9 cellular contexts compared by ENCODE assay signal in genomic region chr3:5022966-5023776, GRCh38. TPM values are rescaled to one million over a fixed set of nuclear protein-coding genes. Genes with fewer than 3 reads are reported as not detected.
DNase-seq lines count a peak whose midpoint lies in the region; ATAC-seq, FAIRE-seq and TF ChIP-seq lines count a peak whose summit lies in the region.
"Had no signal": no experiment of that assay in that cellular context is flagged by ENCODE, and none has a peak within 500 bp of the region (broad histone marks: within the 10 kb centered on the region; RNA-seq: fewer than 3 reads in every experiment).

No MANE protein-coding gene starts in this region.

- DNase-seq in A549 (ENCODE audit: low read depth in 1 of 2, low spot score in 1 of 2), result peak; percentile 93 to 99
- DNase-seq in brain microvascular endothelial cell, result peak; percentile 99
- no peak for DNase-seq in lower lobe of right lung
- DNase-seq in SKM-1 treated with dmso at 0.1 percent for 144 hours (lab: John Stamatoyannopoulos, UW; ENCODE audit: unreplicated experiment), result no peak
- no peak for DNase-seq in DMS114 treated with DMSO at 0.1 percent for 48 hours (lab: John Stamatoyannopoulos, UW; ENCODE audit: unreplicated experiment)

- TF ChIP-seq RAD21 in A549 (conservative IDR thresholded peaks at IDR 0.05 in 1 of 2, IDR thresholded peaks at IDR 0.05 in 1 of 2), result peak; percentile 40 to 60; a peak in 4 of 5 replicates

- H3K27ac ChIP-seq in A549, result peak overlapping the region; percentile 94 to 98
- no peak overlapping the region; the same call in 1 of the 2 replicates for H3K27ac ChIP-seq in HEK293 (ENCODE audit: extremely low read depth, low read depth, low read length)
- H3K27ac ChIP-seq in brain microvascular endothelial cell, result peak overlapping the region; percentile 96
- no peak overlapping the region for H3K27ac ChIP-seq in lower lobe of right lung

- peak overlapping the region; percentile 61 for H3K4me2 ChIP-seq in A549

- H3K9me3 ChIP-seq in A549, result no peaks in the 10 kb centered on the region
- H3K9me3 ChIP-seq in HEK293 (ENCODE audit: control insufficient read depth, insufficient read depth, low read depth, low read length), result no peaks in the 10 kb centered on the region
- no peaks in the 10 kb centered on the region for H3K9me3 ChIP-seq in lower lobe of right lung

- no peak overlapping the region for H3K4me3 ChIP-seq in A549
- H3K4me3 ChIP-seq in HEK293 (ENCODE audit: low read depth, low read length), result no peak overlapping the region
- H3K4me3 ChIP-seq in brain microvascular endothelial cell (ENCODE audit: low read depth, low read length), result no peak overlapping the region
- H3K4me3 ChIP-seq in lower lobe of right lung, result no peak overlapping the region

- no peak for TF ChIP-seq CTCF in A549 (IDR thresholded peaks at IDR 0.05)
- TF ChIP-seq CTCF in HEK293 (tag by site-specific recombination; IDR thresholded peaks at IDR 0.05), result no peak
- TF ChIP-seq CTCF in brain microvascular endothelial cell (IDR thresholded peaks at IDR 0.05; ENCODE audit: low read depth, low read length, missing control alignments), result no peak
- no peak for TF ChIP-seq CTCF in lower lobe of right lung (IDR thresholded peaks at IDR 0.05)

- peak; percentile 7 for FAIRE-seq in A549 (lab: Jason Lieb, UNC)
- FAIRE-seq: GM18507 had no signal

- 2% methylated on average over 15 of the region's 15 CpGs for WGBS in A549 (ENCODE audit: missing lambda C conversion rate)

- H3K27me3 ChIP-seq in brain microvascular endothelial cell (replicated peaks) (no peaks in the 10 kb centered on the region), lower lobe of right lung (ENCODE audit: low read depth) (no peaks in the 10 kb centered on the region)

- POLR2A ChIA-PET in A549 (lab: Yijun Ruan, JAX), result interaction anchor here (0.7 to 7.5 kb wide), 7 partner anchors 10 to 312 kb away, joined by 3 to 367 read pairs (median 3); partner anchors contain the start of gene BHLHE40
- POLR2A ChIA-PET in HEK293 (lab: Yijun Ruan, JAX), result interaction anchor here (0.9 to 8.3 kb wide), 6 partner anchors 10 to 239 kb away, joined by 3 to 332 read pairs (median 9); partner anchors contain the start of gene BHLHE40

- intact Hi-C loops in lower lobe of right lung (cut with DNase I), result no loop called here

- H3K36me3 ChIP-seq in HEK293 (ENCODE audit: control insufficient read depth in 2 of 2, insufficient read depth in 1 of 2, low read length in 2 of 2), result no peaks in the 10 kb centered on the region
- H3K36me3 ChIP-seq in brain microvascular endothelial cell (replicated peaks), result no peaks in the 10 kb centered on the region
- no peaks in the 10 kb centered on the region for H3K36me3 ChIP-seq in lower lobe of right lung

- ATAC-seq in A549, result peak; percentile 70 to 73
- ATAC-seq in lower lobe of right lung, result peak; percentile 24 to 55
- ATAC-seq in GM19397 (IDR thresholded peaks at IDR 0.05; ENCODE audit: unreplicated experiment), result no peak
- ATAC-seq in GM21786 (IDR thresholded peaks at IDR 0.05; ENCODE audit: unreplicated experiment), result no peak

- TF ChIP-seq POLR2A in A549 (IDR thresholded peaks at IDR 0.05; ENCODE audit: low read length), result no peak

- in situ Hi-C loops in brain microvascular endothelial cell (cut with HindIII; ENCODE audit: low pct_ligation_motif_present, low sequenced_read_pairs), result no loop called here

- peak; percentile 97; a peak in 4 of 5 replicates for TF ChIP-seq EP300 in A549 (IDR thresholded peaks at IDR 0.05)

- CTCF ChIA-PET in A549 (lab: Yijun Ruan, JAX), result interaction anchor here (0.6 to 15.9 kb wide), 15 partner anchors 10 to 312 kb away, joined by 3 to 445 read pairs (median 7); partner anchors contain the start of gene BHLHE40
- CTCF ChIA-PET in HEK293 (lab: Yijun Ruan, JAX), result interaction anchor here (0.7 to 4.1 kb wide), 12 partner anchors 9 to 312 kb away, joined by 3 to 46 read pairs (median 4); partner anchors contain the start of gene BHLHE40

- peaks cover 82% of the 10 kb centered on the region for H3K4me1 ChIP-seq in A549
- peaks cover 3% of the 10 kb centered on the region for H3K4me1 ChIP-seq in HEK293 (ENCODE audit: control insufficient read depth, insufficient read depth, low read length)
- H3K4me1 ChIP-seq in lower lobe of right lung, result peaks cover 14% of the 10 kb centered on the region

TF ChIP-seq in A549, 52 proteins besides CTCF, POLR2A, EP300 and RAD21 (continues in another document):
- peak; percentile 82 for TF ChIP-seq EHF (CRISPR knock-in tag; IDR thresholded peaks at IDR 0.05)
- TF ChIP-seq FOSL2 (IDR thresholded peaks at IDR 0.05), result peak; percentile 94
- TF ChIP-seq FOSL2 (CRISPR knock-in tag; IDR thresholded peaks at IDR 0.05), result peak; percentile 100
- TF ChIP-seq MAX (IDR thresholded peaks at IDR 0.05), result peak; percentile 94
- peak; percentile 75; the same call in 1 of the 2 replicates for TF ChIP-seq ZNF302 (CRISPR knock-in tag; IDR thresholded peaks at IDR 0.05)
- peak; percentile 91 for TF ChIP-seq RARB (CRISPR knock-in tag; IDR thresholded peaks at IDR 0.05)
- peak; percentile 25 for TF ChIP-seq HOXB13 (CRISPR knock-in tag; IDR thresholded peaks at IDR 0.05; ENCODE audit: low read depth)
- no peak for TF ChIP-seq MAZ (IDR thresholded peaks at IDR 0.05; ENCODE audit: borderline replicate concordance, low read depth, low read length)
- TF ChIP-seq HMGXB4 (CRISPR knock-in tag; IDR thresholded peaks at IDR 0.05; ENCODE audit: borderline replicate concordance), result no peak
- TF ChIP-seq ZFP36 (IDR thresholded peaks at IDR 0.05; ENCODE audit: borderline replicate concordance, partially characterized antibody), result no peak
- TF ChIP-seq CHD2 (IDR thresholded peaks at IDR 0.05; ENCODE audit: low read length, partially characterized antibody), result peak; percentile 58
- peak; percentile 58; the same call in 2 of the 3 replicates for TF ChIP-seq SMC3 (IDR thresholded peaks at IDR 0.05)
- no peak for TF ChIP-seq ZC3H11A (IDR thresholded peaks at IDR 0.05)
- peak; percentile 63 for TF ChIP-seq HEYL (CRISPR knock-in tag; IDR thresholded peaks at IDR 0.05)

TF ChIP-seq in HEK293, 187 proteins besides CTCF, POLR2A, EP300 and RAD21 (continues in another document):
- peak; percentile 80 for TF ChIP-seq ZNF660 (tag by site-specific recombination; IDR thresholded peaks at IDR 0.05)
- no peak for TF ChIP-seq ZNF48 (tag by site-specific recombination; IDR thresholded peaks at IDR 0.05)
- TF ChIP-seq ZNF202 (tag by site-specific recombination; IDR thresholded peaks at IDR 0.05; ENCODE audit: borderline replicate concordance), result no peak
- no peak for TF ChIP-seq ZNF596 (tag by site-specific recombination; IDR thresholded peaks at IDR 0.05)
- no peak for TF ChIP-seq MEIS1 (CRISPR knock-in tag; IDR thresholded peaks at IDR 0.05; ENCODE audit: borderline replicate concordance)
- TF ChIP-seq ZNF629 (tag by site-specific recombination; IDR thresholded peaks at IDR 0.05), result peak; percentile 99
- TF ChIP-seq SCRT1 (tag by site-specific recombination; IDR thresholded peaks at IDR 0.05; ENCODE audit: borderline replicate concordance), result no peak
- TF ChIP-seq ZNF223 (tag by site-specific recombination; IDR thresholded peaks at IDR 0.05), result no peak
- peak; percentile 96 for TF ChIP-seq ZNF366 (tag by site-specific recombination; conservative IDR thresholded peaks at IDR 0.05)
- no peak; the same call in 1 of the 2 replicates for TF ChIP-seq ZSCAN4 (tag by site-specific recombination; IDR thresholded peaks at IDR 0.05)
- TF ChIP-seq KLF7 (tag by site-specific recombination; IDR thresholded peaks at IDR 0.05; ENCODE audit: borderline replicate concordance), result no peak
- TF ChIP-seq ZNF513 (tag by site-specific recombination; IDR thresholded peaks at IDR 0.05), result no peak
- TF ChIP-seq ZSCAN23 (tag by site-specific recombination; IDR thresholded peaks at IDR 0.05), result peak; percentile 92
- no peak for TF ChIP-seq ZNF426 (tag by site-specific recombination; IDR thresholded peaks at IDR 0.05)
- TF ChIP-seq ZNF510 (tag by site-specific recombination; IDR thresholded peaks at IDR 0.05; ENCODE audit: insufficient replicate concordance), result no peak
- no peak for TF ChIP-seq ZNF473 (tag by site-specific recombination; IDR thresholded peaks at IDR 0.05)
- peak; percentile 69 for TF ChIP-seq OSR2 (tag by site-specific recombination; IDR thresholded peaks at IDR 0.05)

RNA-seq across cellular contexts. Expression of gene BHLHE40, which starts 43.9 kb away (rescaled TPM):
- 160 and 171 TPM in 2 replicates for polyA plus RNA-seq in A549 (2011; rRNA removed)
- polyA plus RNA-seq in A549 (2012; cell fraction: cytosol; rRNA removed), result 90.0 and 114 TPM in 2 replicates
- 210 and 265 TPM in 2 replicates for polyA plus RNA-seq in A549 (2012; cell fraction: nucleus; rRNA removed)
- polyA plus RNA-seq in A549 (2017; fragmentation: RNase III; extraction: RNeasy Plus Mini Kit Qiagen cat#74134 plus additional on column Dnase treatment), result 65.7 to 105 TPM (median 102 TPM) in 3 replicates
- 221 and 248 TPM in 2 replicates for polyA minus RNA-seq in A549 (2011; rRNA and poly(A)+ RNA removed)
- total RNA-seq in lower lobe of right lung, result 84.8 TPM

Comparison
In these comparisons a context has a peak if more than half of its experiments do, and no peak if none do; other contexts are left out.
1. ATAC-seq: peak in A549 (2 of 2) and lower lobe of right lung (2 of 2); none in GM19397 (single experiment) and GM21786 (single experiment).
2. DNase-seq: peak in A549 (2 of 2) and brain microvascular endothelial cell (single experiment); none in lower lobe of right lung (single experiment), SKM-1 treated with dmso at 0.1 percent for 144 hours (single experiment) and DMS114 treated with DMSO at 0.1 percent for 48 hours (single experiment).
3. H3K27ac ChIP-seq: peak in A549 (2 of 2) and brain microvascular endothelial cell (single experiment); none in HEK293 (single experiment) and lower lobe of right lung (single experiment).
4. Of the 5 proteins assayed by ChIP-seq in both HEK293 and A549: peak only in HEK293: REST; only in A549: HOXA7, PBX3 and ZNF302; in both: none; in neither: 1.